5 cellular contexts compared by ENCODE assay signal in the genomic region with DNA sequence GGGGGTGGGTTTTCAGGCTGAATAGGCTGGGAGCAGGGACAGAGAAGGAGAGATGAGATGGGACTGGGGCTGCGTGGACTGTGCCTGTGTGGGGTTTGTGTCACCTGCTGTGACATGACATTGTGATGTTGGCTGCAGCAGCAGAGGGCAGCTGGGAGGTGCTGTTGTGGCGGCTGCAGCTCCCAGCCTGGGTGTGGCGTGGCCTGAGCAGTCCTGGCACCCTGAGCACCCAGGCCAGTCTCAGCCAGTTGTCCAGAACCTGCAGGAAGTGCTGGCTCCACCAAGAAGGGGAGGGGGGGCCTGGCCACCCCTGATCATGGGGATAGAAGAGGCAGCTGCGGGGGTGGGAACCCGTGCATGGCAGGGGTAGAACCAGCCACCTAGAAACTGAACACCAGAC.
DNase-seq lines count a peak whose midpoint lies in the region; ATAC-seq and TF ChIP-seq lines count a peak whose summit lies in the region.
"Not testable (repeated sequence)": the region's sequence is repeated elsewhere in the genome, so short reads cannot be mapped to it uniquely, and the experiment has no call there.

No MANE protein-coding gene starts in this region.

- not testable (repeated sequence) for H3K4me2 ChIP-seq in PC-3 (ENCODE audit: low read length)

- H3K9me2 ChIP-seq in PC-3 (replicated peaks; ENCODE audit: low read length): not testable (repeated sequence)

- H3K4me3 ChIP-seq in PC-3 (ENCODE audit: low read length); left lung; lower lobe of right lung; upper lobe of right lung: not testable (repeated sequence)

- intact Hi-C loops in PC-3 (cut with micrococcal nuclease); left colon (cut with DNase I, micrococcal nuclease); left lung (cut with DNase I); lower lobe of right lung (cut with DNase I); upper lobe of right lung (cut with DNase I): not testable (repeated sequence)

- not testable (repeated sequence) for BruUV-seq in PC-3 (replicated peaks; lab: Mats Ljungman, UMichigan)

- not testable (repeated sequence) for H3K27ac ChIP-seq in PC-3 (ENCODE audit: low read length); left lung; lower lobe of right lung; upper lobe of right lung

- H2AFZ ChIP-seq in PC-3 (ENCODE audit: low read length): not testable (repeated sequence)

- DNase-seq in PC-3, left colon, left lung, lower lobe of right lung, upper lobe of right lung: not testable (repeated sequence)

- H3K9ac ChIP-seq in PC-3 (ENCODE audit: low read length): not testable (repeated sequence)

- H3F3A ChIP-seq in PC-3 (ENCODE audit: low read length, unreplicated experiment): not testable (repeated sequence)

- not testable (repeated sequence) for H3K79me2 ChIP-seq in PC-3 (ENCODE audit: low read length)

- CTCF ChIA-PET in PC-3 (lab: Charles Lee): not testable (repeated sequence)

- not testable (repeated sequence) for H3K36me3 ChIP-seq in PC-3 (ENCODE audit: low read depth, low read length); left lung; lower lobe of right lung; upper lobe of right lung

- ATAC-seq in PC-3 (0 out of 2 replicates have a peak, but pooled peaks have one; percentile 18), left colon (peak; percentile 98), left lung (peak; percentile 93), lower lobe of right lung (peak; percentile 29 to 61), upper lobe of right lung (peak; percentile 82)

- POLR2A ChIA-PET in PC-3 (lab: Charles Lee; ENCODE audit: unreplicated experiment): not testable (repeated sequence)

- not testable (repeated sequence) for TF ChIP-seq CTCF in PC-3 (conservative IDR thresholded peaks at IDR 0.05; ENCODE audit: low read depth, low read length); left lung (IDR thresholded peaks at IDR 0.05); lower lobe of right lung (IDR thresholded peaks at IDR 0.05); upper lobe of right lung (IDR thresholded peaks at IDR 0.05)

- not testable (repeated sequence) for H4K20me1 ChIP-seq in PC-3 (ENCODE audit: low read length)

- not testable (repeated sequence) for H3K4me1 ChIP-seq in PC-3 (ENCODE audit: insufficient read depth, low read length); left lung; lower lobe of right lung; upper lobe of right lung

- not testable (repeated sequence) for H3K27me3 ChIP-seq in PC-3 (ENCODE audit: low read length); left lung; lower lobe of right lung (ENCODE audit: low read depth); upper lobe of right lung

- H3K9me3 ChIP-seq in PC-3 (ENCODE audit: low read length); left lung; lower lobe of right lung; upper lobe of right lung: not testable (repeated sequence)

Comparison
In these comparisons a context has a peak if more than half of its experiments do, and no peak if none do; other contexts are left out.
1. ATAC-seq: peak in every context shown above with its lines; median percentile 98 in left colon; 93 in left lung; 82 in upper lobe of right lung; 45 in lower lobe of right lung; 18 in PC-3.